Comparison of ENCODE assay signal across 8 cellular contexts in the genomic region with DNA sequence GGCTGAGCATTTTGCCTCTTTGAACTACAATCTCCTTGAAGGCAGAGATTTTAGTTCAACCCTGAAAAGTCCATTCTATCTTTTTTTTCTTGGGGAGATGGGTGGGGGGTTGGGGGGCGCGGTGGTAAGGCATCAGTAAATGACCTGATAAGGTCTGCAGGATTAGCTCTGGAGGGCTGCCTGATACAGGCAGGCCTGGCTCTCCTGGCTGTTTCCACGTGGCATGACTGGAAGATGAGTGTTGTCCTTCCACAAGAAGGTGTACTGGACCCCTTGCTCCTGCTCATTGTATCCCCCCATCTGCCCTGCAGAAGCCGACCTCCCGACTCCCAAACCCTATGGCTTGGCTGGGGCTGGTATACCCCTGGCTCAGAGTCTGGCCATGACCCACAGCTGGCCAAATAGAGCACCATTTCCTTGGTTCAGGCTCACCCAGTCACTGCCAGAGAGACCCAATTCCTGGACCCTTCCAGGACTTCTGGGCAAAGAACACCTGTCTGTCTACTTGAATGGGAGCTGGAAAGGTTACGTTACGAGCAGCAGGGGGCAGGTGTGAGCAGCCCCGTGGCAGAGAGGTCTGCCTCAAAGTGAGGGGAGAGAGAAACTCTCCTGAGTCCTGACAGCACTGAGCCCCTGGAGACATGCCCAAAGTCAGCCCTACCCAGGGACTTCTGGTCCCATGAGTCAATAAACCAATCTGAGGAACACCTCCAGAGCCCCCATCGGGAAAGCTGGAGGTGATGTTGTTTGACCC. TPM values are rescaled to one million over a fixed set of nuclear protein-coding genes. Genes with fewer than 3 reads are reported as not detected.
DNase-seq lines count a peak whose midpoint lies in the region; ATAC-seq, FAIRE-seq and TF ChIP-seq lines count a peak whose summit lies in the region.

No MANE protein-coding gene starts in this region.

- no peaks in the 10 kb centered on the region; the same call in 1 of the 2 replicates for H3K4me1 ChIP-seq in BE2C
- H3K4me1 ChIP-seq in endothelial cell of umbilical vein (ENCODE audit: control insufficient read depth, extremely low read depth, insufficient read depth, low read length), result peaks cover 57% of the 10 kb centered on the region

- no peak for DNase-seq in BE2C
- peak; percentile 68 for DNase-seq in HEK293T (ENCODE audit: extremely low spot score)
- peak; percentile 57 to 58 for DNase-seq in activated CD4-positive, alpha-beta T cell treated with anti-CD3 and anti-CD28 coated beads, Interleukin-2, amount 50 U/mL, for 4 hours
- DNase-seq in endothelial cell of umbilical vein (ENCODE audit: low read depth, low spot score), result peak; percentile 56
- no peak for DNase-seq in progenitor cell of endocrine pancreas (ENCODE audit: low spot score, unreplicated experiment)
- DNase-seq in A172 (ENCODE audit: low spot score), result no peak
- DNase-seq in NCI-H187 treated with DMSO at 0.1 percent for 48 hours (lab: John Stamatoyannopoulos, UW), result no peak

- H3K36me3 Mint-ChIP-seq in progenitor cell of endocrine pancreas (ENCODE audit: insufficient read depth), result peaks cover 19% of the 10 kb centered on the region

- dilution Hi-C loops in endothelial cell of umbilical vein (cut with MboI; ENCODE audit: extremely low pct_ligation_motif_present, low sequenced_read_pairs), result no loop called here

- H3K4me3 Mint-ChIP-seq in progenitor cell of endocrine pancreas (ENCODE audit: low read depth), result no peak overlapping the region

- H3K9me3 Mint-ChIP-seq in progenitor cell of endocrine pancreas (ENCODE audit: low read depth), result no peaks in the 10 kb centered on the region

- H3K36me3 ChIP-seq in BE2C (no peaks in the 10 kb centered on the region), endothelial cell of umbilical vein (ENCODE audit: control insufficient read depth in 2 of 2, extremely low read depth in 1 of 2, insufficient read depth in 2 of 2, low read length in 2 of 2) (no peaks in the 10 kb centered on the region)

- no TSS peak for BruUV-seq in endothelial cell of umbilical vein (replicated peaks; lab: Mats Ljungman, UMichigan)

- FAIRE-seq in endothelial cell of umbilical vein (lab: Jason Lieb, UNC), result peak; percentile 75

- no peaks in the 10 kb centered on the region for H3K9me3 ChIP-seq in BE2C
- no peaks in the 10 kb centered on the region for H3K9me3 ChIP-seq in endothelial cell of umbilical vein (replicated peaks; ENCODE audit: control insufficient read depth, insufficient read depth, low read length)

- peaks cover 80% of the 10 kb centered on the region for H3K4me1 Mint-ChIP-seq in progenitor cell of endocrine pancreas (ENCODE audit: low read depth)

- H2AFZ ChIP-seq in endothelial cell of umbilical vein (ENCODE audit: low read depth, low read length), result no peak overlapping the region

- TF ChIP-seq CTCF in BE2C (IDR thresholded peaks at IDR 0.05; ENCODE audit: low read depth, low read length) (peak; percentile 33), endothelial cell of umbilical vein (IDR thresholded peaks at IDR 0.05; ENCODE audit: extremely low read depth in 1 of 2, insufficient read depth in 1 of 2, low read depth in 1 of 2, low read length in 2 of 2) (peak; percentile 59), progenitor cell of endocrine pancreas (IDR thresholded peaks at IDR 0.05; ENCODE audit: unreplicated experiment) (peak; percentile 64)

- H3K27me3 ChIP-seq in BE2C (no peaks in the 10 kb centered on the region), endothelial cell of umbilical vein (ENCODE audit: control insufficient read depth in 2 of 2, insufficient read depth in 2 of 2, low read length in 2 of 2) (no peaks in the 10 kb centered on the region)

- CTCF ChIA-PET in HEK293T (lab: Yijun Ruan, JAX) (interaction anchor here (0.7 to 1.7 kb wide), 4 partner anchors 14 to 142 kb away, joined by 3 to 7 read pairs (median 4); no protein-coding TSS in a partner anchor), endothelial cell of umbilical vein (lab: Charles Lee) (interaction anchor here (0.9 to 4.6 kb wide), 8 partner anchors 17 to 326 kb away, joined by 3 to 112 read pairs (median 4); partner anchors contain the start of gene DHRS3)

- no peaks in the 10 kb centered on the region for H3K9me1 ChIP-seq in endothelial cell of umbilical vein (replicated peaks; ENCODE audit: control insufficient read depth, extremely low read depth, insufficient read depth, low read length)

- H3K79me2 ChIP-seq in endothelial cell of umbilical vein (ENCODE audit: control insufficient read depth, insufficient read depth, low read length), result no peaks in the 10 kb centered on the region

- H3K27ac Mint-ChIP-seq in progenitor cell of endocrine pancreas, result peak overlapping the region; percentile 71

- H3K4me2 ChIP-seq in endothelial cell of umbilical vein (ENCODE audit: insufficient read depth, low read length), result no peak overlapping the region

- no peak for TF ChIP-seq POLR2A in endothelial cell of umbilical vein (IDR thresholded peaks at IDR 0.05; ENCODE audit: low read depth, low read length)

- H3K27me3 Mint-ChIP-seq in progenitor cell of endocrine pancreas, result no peaks in the 10 kb centered on the region

- H3K4me3 ChIP-seq in BE2C (ENCODE audit: low read depth, low read length), result no peak overlapping the region
- no peak overlapping the region for H3K4me3 ChIP-seq in endothelial cell of umbilical vein (replicated peaks in 1 of 3; ENCODE audit: insufficient read depth in 1 of 3, low read depth in 1 of 3, low read length in 3 of 3)

- H4K20me1 ChIP-seq in endothelial cell of umbilical vein (replicated peaks; ENCODE audit: control insufficient read depth, extremely low read depth, insufficient read depth, low read length), result no peaks in the 10 kb centered on the region

- peak overlapping the region; percentile 57 for H3K27ac ChIP-seq in endothelial cell of umbilical vein (ENCODE audit: insufficient read depth, low read depth, low read length)

- no peak for ATAC-seq in HG02852 (IDR thresholded peaks at IDR 0.05; ENCODE audit: unreplicated experiment)

- H3K9ac ChIP-seq in endothelial cell of umbilical vein (replicated peaks; ENCODE audit: extremely low read depth, insufficient read depth, low read length), result no peak overlapping the region

- intact Hi-C loops in endothelial cell of umbilical vein (cut with micrococcal nuclease), result no loop called here

- POLR2A ChIA-PET in HEK293T (lab: Yijun Ruan, JAX), result interaction anchor here (0.5 to 1.5 kb wide), 4 partner anchors 15 to 61 kb away, joined by 3 to 5 read pairs (median 4); partner anchors contain the start of gene DHRS3
- POLR2A ChIA-PET in endothelial cell of umbilical vein (lab: Charles Lee), result interaction anchor here (0.7 to 1.2 kb wide), 3 partner anchors 16 to 33 kb away, joined by 4 to 12 read pairs (median 4); no protein-coding TSS in a partner anchor

TF ChIP-seq in HEK293T, 16 proteins besides CTCF, POLR2A, EP300 and RAD21:
- TF ChIP-seq LEF1 (IDR thresholded peaks at IDR 0.05; ENCODE audit: borderline replicate concordance), result no peak

TF ChIP-seq in endothelial cell of umbilical vein, 7 proteins besides CTCF, POLR2A, EP300 and RAD21:
- TF ChIP-seq POLR2AphosphoS5 (IDR thresholded peaks at IDR 0.05; ENCODE audit: insufficient read depth, low read depth, low read length), result no peak
- no peak for TF ChIP-seq GATA2 (IDR thresholded peaks at IDR 0.05; ENCODE audit: insufficient read depth, insufficient read length, low read depth, low read length)
- no peak for TF ChIP-seq FOS (IDR thresholded peaks at IDR 0.05; ENCODE audit: borderline replicate concordance, insufficient read depth, low read length)
- no peak for TF ChIP-seq JUN (IDR thresholded peaks at IDR 0.05; ENCODE audit: borderline replicate concordance, insufficient read depth, insufficient read length, low read depth)
- TF ChIP-seq EZH2 (IDR thresholded peaks at IDR 0.05; ENCODE audit: borderline replicate concordance, low read depth, low read length, severe bottlenecking), result no peak
- no peak for TF ChIP-seq MYC (IDR thresholded peaks at IDR 0.05; ENCODE audit: low read depth, low read length)
- TF ChIP-seq MAX (IDR thresholded peaks at IDR 0.05; ENCODE audit: insufficient read depth, insufficient read length), result no peak

RNA-seq across cellular contexts. Expression of gene DHRS3, which starts 17.0 kb away (rescaled TPM):
- polyA plus RNA-seq in BE2C (2012; ENCODE audit: insufficient read depth, insufficient read length, low read depth), result 0.36 TPM
- total RNA-seq in endothelial cell of umbilical vein (54.3 and 75.2 TPM in 2 replicates), progenitor cell of endocrine pancreas (176 and 214 TPM in 2 replicates)
- polyA plus RNA-seq in endothelial cell of umbilical vein, result 54.3 and 58.4 TPM in 2 replicates
- polyA plus RNA-seq in endothelial cell of umbilical vein (2011; cell fraction: cytosol; rRNA removed), result 46.7 and 47.7 TPM in 2 replicates
- polyA plus RNA-seq in endothelial cell of umbilical vein (2011; cell fraction: nucleus; rRNA removed), result 44.6 and 46.9 TPM in 2 replicates
- 24.6 and 33.9 TPM in 2 replicates for polyA plus RNA-seq in endothelial cell of umbilical vein (2012)
- polyA minus RNA-seq in endothelial cell of umbilical vein, result 90.9 and 98.3 TPM in 2 replicates
- polyA minus RNA-seq in endothelial cell of umbilical vein (2011; cell fraction: cytosol; rRNA and poly(A)+ RNA removed), result 8.9 TPM
- polyA minus RNA-seq in endothelial cell of umbilical vein (2011; cell fraction: nucleus; rRNA and poly(A)+ RNA removed), result 24.9 and 25.2 TPM in 2 replicates
- total RNA-seq in A172 (2014; rRNA removed; shearing (Covaris generic)), result not detected in 2 replicates

RNA-seq across cellular contexts. Expression of gene AADACL4, which starts 42.8 kb away (rescaled TPM):
- polyA plus RNA-seq in BE2C (2012; ENCODE audit: insufficient read depth, insufficient read length, low read depth), result not detected
- total RNA-seq in endothelial cell of umbilical vein (not detected in 2 replicates), progenitor cell of endocrine pancreas (0.24 TPM in 2 replicates)
- not detected in 2 replicates for polyA plus RNA-seq in endothelial cell of umbilical vein
- polyA plus RNA-seq in endothelial cell of umbilical vein (2011; cell fraction: cytosol; rRNA removed), result not detected in 2 replicates
- not detected in 2 replicates for polyA plus RNA-seq in endothelial cell of umbilical vein (2011; cell fraction: nucleus; rRNA removed)
- polyA plus RNA-seq in endothelial cell of umbilical vein (2012), result not detected in 2 replicates
- not detected in 2 replicates for polyA minus RNA-seq in endothelial cell of umbilical vein
- not detected for polyA minus RNA-seq in endothelial cell of umbilical vein (2011; cell fraction: cytosol; rRNA and poly(A)+ RNA removed)
- polyA minus RNA-seq in endothelial cell of umbilical vein (2011; cell fraction: nucleus; rRNA and poly(A)+ RNA removed), result not detected in 2 replicates
- not detected in 2 replicates for total RNA-seq in A172 (2014; rRNA removed; shearing (Covaris generic))

Comparison
In these comparisons a context has a peak if more than half of its experiments do, and no peak if none do; other contexts are left out.
1. DNase-seq: peak in HEK293T (single experiment), activated CD4-positive, alpha-beta T cell treated with anti-CD3 and anti-CD28 coated beads, Interleukin-2, amount 50 U/mL, for 4 hours (2 of 2) and endothelial cell of umbilical vein (single experiment); none in BE2C (single experiment), progenitor cell of endocrine pancreas (single experiment), A172 (single experiment) and NCI-H187 treated with DMSO at 0.1 percent for 48 hours (single experiment).
2. RNA of gene DHRS3, which starts 17.0 kb away (total RNA-seq): 176 to 214 TPM in progenitor cell of endocrine pancreas and 54.3 to 75.2 TPM in endothelial cell of umbilical vein; not detected in A172; every median in the first group is over 10 times any median in the second.
3. Peak in every context shown above with its lines, with median percentiles within 50 percentile points of each other: CTCF ChIP-seq.